25 cellular contexts compared by ENCODE assay signal in genomic region chr4:127598656-127599055, GRCh38.
"Had no signal": no experiment of that assay in that cellular context is flagged by ENCODE, and none has a peak within 500 bp of the region (broad histone marks: within the 10 kb centered on the region; RNA-seq: fewer than 3 reads in every experiment).

No MANE protein-coding gene starts in this region.

- H3K4me1 ChIP-seq: colonic mucosa, esophagus squamous epithelium, gastrocnemius medialis, heart right ventricle, left lung, lower lobe of right lung had no signal

- H3K36me3 ChIP-seq: colonic mucosa, esophagus squamous epithelium, gastrocnemius medialis, heart right ventricle, left lung, lower lobe of right lung had no signal

- H3K27ac ChIP-seq: colonic mucosa, epithelial cell of prostate, esophagus squamous epithelium, gastrocnemius medialis, heart right ventricle, left lung, lower lobe of right lung had no signal

- FAIRE-seq: endometrium, islet of Langerhans, keratinocyte had no signal

- H3K27me3 ChIP-seq: colonic mucosa, esophagus squamous epithelium, gastrocnemius medialis had no signal

- ATAC-seq: effector memory CD8-positive, alpha-beta T cell; esophagus mucosa; gastrocnemius medialis; heart right ventricle; left cardiac atrium; left lung; left ventricle myocardium superior; lower lobe of right lung had no signal

- H3K4me3 ChIP-seq: colonic mucosa, esophagus squamous epithelium, gastrocnemius medialis, heart right ventricle, left lung, lower lobe of right lung had no signal

- H3K9me3 ChIP-seq: colonic mucosa, esophagus squamous epithelium, gastrocnemius medialis, heart right ventricle, left lung, lower lobe of right lung had no signal

- DNase-seq: colonic mucosa; cortex of kidney; effector CD8-positive, alpha-beta T cell; effector memory CD8-positive, alpha-beta T cell; endodermal cell; erythroblast; esophagus squamous epithelium; foreskin fibroblast; foreskin melanocyte; gastrocnemius medialis; glutamatergic neuron; head of caudate nucleus; heart right ventricle; hippocampal formation; left cardiac atrium; left lung; left ventricle myocardium superior; lower lobe of right lung; mesendoderm; midbrain had no signal
